Comparison of ENCODE assay signal across 16 cellular contexts in the genomic region with DNA sequence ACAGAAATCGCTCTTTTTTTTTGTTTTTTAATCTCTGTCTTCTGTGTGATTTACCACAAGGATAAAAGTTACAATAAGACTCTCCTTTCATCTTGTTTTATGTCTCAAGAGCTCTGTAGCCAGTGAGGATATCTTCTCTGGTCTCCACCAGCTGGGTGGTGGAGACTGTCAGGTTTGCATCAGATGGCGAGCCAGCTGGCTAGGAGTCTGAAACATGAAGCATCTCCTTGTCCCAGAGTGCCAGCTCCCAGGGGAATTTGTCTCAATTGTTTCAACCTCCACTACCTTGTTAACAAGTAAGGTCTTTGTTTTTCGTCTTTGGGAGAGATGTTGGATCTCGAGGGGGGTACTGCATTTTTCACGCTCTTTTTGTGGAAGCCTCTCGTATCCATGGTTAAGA. TPM values are rescaled to one million over a fixed set of nuclear protein-coding genes. Genes with fewer than 3 reads are reported as not detected.
"Had no signal": no experiment of that assay in that cellular context is flagged by ENCODE, and none has a peak within 500 bp of the region (broad histone marks: within the 10 kb centered on the region; RNA-seq: fewer than 3 reads in every experiment).

No MANE protein-coding gene starts in this region.

- H3K4me1 ChIP-seq: sigmoid colon had no signal

- DNase-seq: activated CD4-positive, alpha-beta T cell treated with anti-CD3 and anti-CD28 coated beads, Interleukin-2, amount 10 ng/mL, durations not matched to agents 24 days and 14 days; activated CD4-positive, CD25-positive, alpha-beta regulatory T cell; activated CD8-positive, alpha-beta memory T cell treated with anti-CD3 and anti-CD28 coated beads for 24 hours; activated naive CD4-positive, alpha-beta T cell treated with Interleukin-2 at 50 U/mL for 16 hours; activated T-cell treated with anti-CD3 and anti-CD28 coated beads for 4 hours; anterior cingulate cortex; effector memory CD8-positive, alpha-beta T cell; foreskin melanocyte; heart left ventricle; sigmoid colon; spleen had no signal

- H3K36me3 ChIP-seq: heart left ventricle, sigmoid colon, spleen had no signal

- H3K4me1 Mint-ChIP-seq: mesothelial cell of epicardium had no signal

- H3K4me3 ChIP-seq: heart left ventricle, lung, sigmoid colon, spleen had no signal

- H3K36me3 Mint-ChIP-seq: mesothelial cell of epicardium had no signal

- H3K4me3 Mint-ChIP-seq: activated CD4-positive, alpha-beta T cell treated with anti-CD3 and anti-CD28 coated beads, Interleukin-2, amount 10 ng/mL, durations not matched to agents 24 days and 14 days; dendritic cell treated with granulocyte-macrophage colony-stimulating factor and Interleukin-4, amounts not matched to agents 40 ng/mL and 50 ng/mL, for 4 days; effector memory CD8-positive, alpha-beta T cell; mesothelial cell of epicardium had no signal

- H3K9me3 ChIP-seq: heart left ventricle, sigmoid colon, spleen had no signal

- H3K27ac Mint-ChIP-seq: activated CD4-positive, alpha-beta T cell treated with anti-CD3 and anti-CD28 coated beads, Interleukin-2, amount 10 ng/mL, durations not matched to agents 24 days and 14 days; dendritic cell treated with granulocyte-macrophage colony-stimulating factor and Interleukin-4, amounts not matched to agents 40 ng/mL and 50 ng/mL, for 4 days; effector memory CD8-positive, alpha-beta T cell; mesothelial cell of epicardium had no signal

- H3K27me3 ChIP-seq: sigmoid colon, spleen had no signal

- H3K27ac ChIP-seq: heart left ventricle, sigmoid colon, spleen had no signal

- H3K9me3 Mint-ChIP-seq: activated CD4-positive, alpha-beta T cell treated with anti-CD3 and anti-CD28 coated beads, Interleukin-2, amount 10 ng/mL, durations not matched to agents 24 days and 14 days; dendritic cell treated with granulocyte-macrophage colony-stimulating factor and Interleukin-4, amounts not matched to agents 40 ng/mL and 50 ng/mL, for 4 days; effector memory CD8-positive, alpha-beta T cell; mesothelial cell of epicardium had no signal

RNA-seq across cellular contexts. Expression of a gene that starts 47.3 kb away (rescaled TPM):
- total RNA-seq: activated CD4-positive, alpha-beta T cell treated with anti-CD3 and anti-CD28 coated beads, Interleukin-2, amount 10 ng/mL, durations not matched to agents 24 days and 14 days; fibroblast of lung; osteocyte; sigmoid colon had no signal
- polyA plus RNA-seq: heart left ventricle, spleen had no signal
